Comparison of ENCODE assay signal across 17 cellular contexts in genomic region chr1:235622933-235623790, GRCh38. TPM values are rescaled to one million over a fixed set of nuclear protein-coding genes. Genes with fewer than 3 reads are reported as not detected.
DNase-seq lines count a peak whose midpoint lies in the region; ATAC-seq, FAIRE-seq and TF ChIP-seq lines count a peak whose summit lies in the region.
"Had no signal": no experiment of that assay in that cellular context is flagged by ENCODE, and none has a peak within 500 bp of the region (broad histone marks: within the 10 kb centered on the region; RNA-seq: fewer than 3 reads in every experiment).

No MANE protein-coding gene starts in this region.

- H3K9me3 ChIP-seq in H9 (ENCODE audit: control insufficient read depth, low read depth, low read length) (no peaks in the 10 kb centered on the region), small intestine (ENCODE audit: control insufficient read depth, low read depth) (no peaks in the 10 kb centered on the region)
- H3K9me3 ChIP-seq: Peyer's patch, SK-N-SH had no signal

- no CpG with 5 or more reads among the region's 18 CpGs for WGBS in H9 (ENCODE audit: extremely low coverage, insufficient read length, low lambda C conversion rate)
- WGBS in small intestine, 3 donors, result 39 to 64% (median 46%) methylated on average over 18 of the region's 18 CpGs

- H3K27ac ChIP-seq in H9 (ENCODE audit: insufficient read length, low read depth, low read length) (peak overlapping the region; percentile 23), small intestine (ENCODE audit: low read depth in 1 of 2, low read length in 1 of 2) (no peak overlapping the region)
- H3K27ac ChIP-seq: Peyer's patch had no signal

- no peak overlapping the region for H2AK5ac ChIP-seq in H9 (ENCODE audit: insufficient read length, low read length)

- no peak overlapping the region for H2BK20ac ChIP-seq in H9 (ENCODE audit: low read depth, low read length, poor library complexity, severe bottlenecking)

- H4K20me1 ChIP-seq in H9 (ENCODE audit: control insufficient read depth, insufficient read depth, insufficient read length), result no peaks in the 10 kb centered on the region

- FAIRE-seq in small intestine (lab: Jason Lieb, UNC), result no peak

- no peak overlapping the region for H2BK12ac ChIP-seq in H9 (ENCODE audit: insufficient read length, low read depth, low read length)

- H3K4me1 ChIP-seq in H9 (ENCODE audit: insufficient read depth, low read length), result peaks cover 10% of the 10 kb centered on the region
- no peaks in the 10 kb centered on the region for H3K4me1 ChIP-seq in small intestine (ENCODE audit: control insufficient read depth in 2 of 2, insufficient read depth in 1 of 2, low read depth in 1 of 2, low read length in 1 of 2)
- H3K4me1 ChIP-seq: Peyer's patch had no signal

- H3K23ac ChIP-seq in H9 (ENCODE audit: insufficient read length, low read depth, low read length), result no peak overlapping the region

- no peak overlapping the region for H4K8ac ChIP-seq in H9 (replicated peaks; ENCODE audit: insufficient read length, low read depth, low read length)

- peaks cover 0 to 5% (median 0%) of the 10 kb centered on the region in 3 experiments; a peak in 1 of 7 replicates for H3K36me3 Mint-ChIP-seq in H9 (ENCODE audit: insufficient read depth in 1 of 3, low read depth in 3 of 3)
- H3K36me3 Mint-ChIP-seq: CD8-positive, alpha-beta T cell had no signal

- no peak overlapping the region for H2BK120ac ChIP-seq in H9 (ENCODE audit: low read depth, low read length, poor library complexity, severe bottlenecking)

- peak overlapping the region; percentile 56; the same call in 1 of the 2 replicates for H3K14ac ChIP-seq in H9 (ENCODE audit: insufficient read depth, low read length)

- peaks cover 5% of the 10 kb centered on the region; the same call in 1 of the 2 replicates for H3K79me2 ChIP-seq in H9 (ENCODE audit: insufficient read depth, low read length)

- H3K36me3 ChIP-seq in small intestine (ENCODE audit: control insufficient read depth in 2 of 2, insufficient read depth in 2 of 2, low read length in 2 of 2), result no peaks in the 10 kb centered on the region
- H3K36me3 ChIP-seq: Peyer's patch had no signal

- H3K9ac ChIP-seq in H9 (ENCODE audit: extremely low read depth, insufficient read length, low read length), result no peak overlapping the region
- H3K9ac ChIP-seq: SK-N-SH had no signal

- peak; percentile 78 for ATAC-seq in esophagus mucosa
- ATAC-seq in HG02973 (IDR thresholded peaks at IDR 0.05; ENCODE audit: unreplicated experiment), result no peak
- ATAC-seq: CD8-positive, alpha-beta T cell had no signal

- H2BK15ac ChIP-seq in H9 (ENCODE audit: low read depth, low read length), result no peak overlapping the region

- H3K23me2 ChIP-seq in H9 (ENCODE audit: insufficient read length, low read depth, low read length, poor library complexity, severe bottlenecking), result no peaks in the 10 kb centered on the region

- H4K91ac ChIP-seq in H9 (ENCODE audit: insufficient read length, low read depth, low read length), result peak overlapping the region; percentile 79

- H2AFZ ChIP-seq in H9 (ENCODE audit: low read length), result no peak overlapping the region

- no peak overlapping the region for H3K18ac ChIP-seq in H9 (ENCODE audit: insufficient read length, low read depth, low read length)

- no peaks in the 10 kb centered on the region for H3K27me3 ChIP-seq in H9 (ENCODE audit: insufficient read depth, low read length)
- peaks cover 0 to 2% of the 10 kb centered on the region in 2 donors for H3K27me3 ChIP-seq in small intestine (ENCODE audit: control insufficient read depth in 2 of 2, insufficient read depth in 2 of 2, low read length in 2 of 2)
- H3K27me3 ChIP-seq: Peyer's patch had no signal

- H3K27ac Mint-ChIP-seq in H9, result peak overlapping the region in 2 of 3 experiments; percentile 25 to 85; a peak in 3 of 7 replicates
- H3K27ac Mint-ChIP-seq: CD8-positive, alpha-beta T cell had no signal

- peaks cover 7% of the 10 kb centered on the region for H3K79me1 ChIP-seq in H9 (ENCODE audit: insufficient read depth, low read depth, low read length, poor library complexity, severe bottlenecking)

- no peak for TF ChIP-seq CTCF in H9 (conservative IDR thresholded peaks at IDR 0.05)

- no peak overlapping the region for H2BK5ac ChIP-seq in H9 (ENCODE audit: insufficient read length, low read length)

- no peaks in the 10 kb centered on the region for H3K27me3 Mint-ChIP-seq in H9 (ENCODE audit: low read depth)

- no peak overlapping the region; a peak in 1 of 5 replicates for H3K4me3 Mint-ChIP-seq in H9
- H3K4me3 Mint-ChIP-seq: CD8-positive, alpha-beta T cell had no signal

- H3K56ac ChIP-seq in H9 (ENCODE audit: insufficient read length, low read depth, low read length), result peak overlapping the region; percentile 90

- no peaks in the 10 kb centered on the region for H3K9me3 Mint-ChIP-seq in H9
- H3K9me3 Mint-ChIP-seq: CD8-positive, alpha-beta T cell had no signal

- H3K4me1 Mint-ChIP-seq in H9, result peaks cover 16 to 17% of the 10 kb centered on the region in 2 experiments

- no peak overlapping the region for H3K4me3 ChIP-seq in small intestine (ENCODE audit: low read depth in 1 of 2, low read length in 2 of 2)
- H3K4me3 ChIP-seq: Peyer's patch had no signal

- no peak overlapping the region for H3T11ph ChIP-seq in H9 (ENCODE audit: low read length)

- H3K4ac ChIP-seq in H9 (ENCODE audit: low read depth, low read length), result no peak overlapping the region

- no peak for DNase-seq in H9
- DNase-seq in NCI-H2227 treated with DMSO at 0.1 percent for 48 hours (lab: John Stamatoyannopoulos, UW), result peak; percentile 59
- DNase-seq in small intestine, result peak; percentile 80
- DNase-seq in T-helper 2 cell, result no peak
- no peak for DNase-seq in NCI-H774 (lab: John Stamatoyannopoulos, UW)
- DNase-seq: CD8-positive, alpha-beta T cell; GOT3; Kasumi-1; NCI-H1417; NCI-H2081 treated with DMSO at 0.1 percent for 48 hours; NCI-H446 treated with DMSO at 0.1 percent for 48 hours; NCI-H82; Peyer's patch; Right ventricle myocardium superior; SK-N-SH had no signal

- H4K5ac ChIP-seq in H9 (ENCODE audit: insufficient read length, low read depth, low read length), result no peak overlapping the region

- H3K4me2 ChIP-seq in H9 (ENCODE audit: insufficient read depth, insufficient read length, low read length), result no peak overlapping the region
- H3K4me2 ChIP-seq: SK-N-SH had no signal

RNA-seq across cellular contexts. Expression of gene GNG4, which starts 26.4 kb away (rescaled TPM):
- 32.2 and 34.4 TPM in 2 replicates for total RNA-seq in H9 (2021)
- 7.2 TPM for total RNA-seq in esophagus mucosa
- polyA plus RNA-seq in small intestine, result 1 to 10 TPM; 1.6 to 6.8 (median 3.6) TPM
- total RNA-seq: Right ventricle myocardium superior had no signal

Comparison
In these comparisons a context has a peak if more than half of its experiments do, and no peak if none do; other contexts are left out.
1. DNase-seq: peak in NCI-H2227 treated with DMSO at 0.1 percent for 48 hours (single experiment) and small intestine (single experiment); none in H9 (single experiment), T-helper 2 cell (0 of 5) and NCI-H774 (single experiment).